14 cellular contexts compared by ENCODE assay signal in genomic region chr9:108093773-108094675, GRCh38.
DNase-seq lines count a peak whose midpoint lies in the region; FAIRE-seq and TF ChIP-seq lines count a peak whose summit lies in the region.
"Had no signal": no experiment of that assay in that cellular context is flagged by ENCODE, and none has a peak within 500 bp of the region (broad histone marks: within the 10 kb centered on the region; RNA-seq: fewer than 3 reads in every experiment).

No MANE protein-coding gene starts in this region.

- H3K4me1 Mint-ChIP-seq in activated CD4-positive, alpha-beta T cell treated with anti-CD3 and anti-CD28 coated beads, Interleukin-2, amount 10 ng/mL, durations not matched to agents 7 days and 5 days: no peaks in the 10 kb centered on the region
- H3K4me1 Mint-ChIP-seq: stimulated activated effector memory CD8-positive, alpha-beta T cell treated with anti-CD3 and anti-CD28 coated beads, Interleukin-12 subunit alpha, Interleukin-12 subunit beta, amount 100 ng/mL, for 72 hours had no signal

- POLR2A ChIA-PET in activated CD4-positive, alpha-beta T cell treated with anti-CD3 and anti-CD28 coated beads, Interleukin-2, amount 10 ng/mL, durations not matched to agents 7 days and 5 days (lab: Charles Lee): no interaction called here

- in situ Hi-C loops in astrocyte of the spinal cord (cut with HindIII; ENCODE audit: low sequenced_read_pairs): no loop called here

- H2AFZ ChIP-seq in Karpas-422 (ENCODE audit: low read length) (no peak overlapping the region), keratinocyte (ENCODE audit: control insufficient read depth, low read length) (no peak overlapping the region)

- dilution Hi-C loops in keratinocyte (cut with MboI; ENCODE audit: extremely low pct_ligation_motif_present, low sequenced_read_pairs): no loop called here

- no peaks in the 10 kb centered on the region for H3K27me3 Mint-ChIP-seq in activated CD4-positive, alpha-beta T cell treated with anti-CD3 and anti-CD28 coated beads, Interleukin-2, amount 10 ng/mL, durations not matched to agents 7 days and 5 days

- H3K4me3 ChIP-seq in Karpas-422 (ENCODE audit: low read length) (no peak overlapping the region), astrocyte of the spinal cord (ENCODE audit: low read depth, low read length) (no peak overlapping the region), keratinocyte (ENCODE audit: control insufficient read depth in 2 of 3, extremely low read depth in 1 of 3, insufficient read depth in 2 of 3, low read depth in 1 of 3, low read length in 3 of 3) (no peak overlapping the region), left ventricle myocardium inferior (no peak overlapping the region)

- H3K36me3 Mint-ChIP-seq in activated CD4-positive, alpha-beta T cell treated with anti-CD3 and anti-CD28 coated beads, Interleukin-2, amount 10 ng/mL, durations not matched to agents 7 days and 5 days (ENCODE audit: low read depth): no peaks in the 10 kb centered on the region
- H3K36me3 Mint-ChIP-seq: stimulated activated effector memory CD8-positive, alpha-beta T cell treated with anti-CD3 and anti-CD28 coated beads, Interleukin-12 subunit alpha, Interleukin-12 subunit beta, amount 100 ng/mL, for 72 hours had no signal

- H3K36me3 ChIP-seq in Karpas-422 (ENCODE audit: insufficient read depth, low read length) (no peaks in the 10 kb centered on the region), keratinocyte (ENCODE audit: control insufficient read depth in 2 of 2, extremely low read depth in 1 of 2, insufficient read depth in 2 of 2, low read length in 2 of 2) (no peaks in the 10 kb centered on the region), left ventricle myocardium inferior (no peaks in the 10 kb centered on the region)
- H3K36me3 ChIP-seq: neutrophil had no signal

- no peaks in the 10 kb centered on the region for H3K27me3 ChIP-seq in Karpas-422 (ENCODE audit: low read length)
- no peaks in the 10 kb centered on the region for H3K27me3 ChIP-seq in keratinocyte (ENCODE audit: control insufficient read depth, extremely low read depth, insufficient read depth, low read length)
- H3K27me3 ChIP-seq in left ventricle myocardium inferior (ENCODE audit: low read depth): no peaks in the 10 kb centered on the region
- H3K27me3 ChIP-seq: neutrophil had no signal

- H3K9me2 ChIP-seq in Karpas-422 (replicated peaks; ENCODE audit: insufficient read depth, low read length): no peaks in the 10 kb centered on the region

- no peak for TF ChIP-seq CTCF in astrocyte of the spinal cord (IDR thresholded peaks at IDR 0.05; ENCODE audit: low read depth, low read length)
- TF ChIP-seq CTCF in keratinocyte (optimal IDR thresholded peaks at IDR 0.05 in 1 of 3, IDR thresholded peaks at IDR 0.05 in 1 of 3, conservative IDR thresholded peaks at IDR 0.05 in 1 of 3; ENCODE audit: extremely low read depth in 1 of 3, insufficient read depth in 2 of 3, low read length in 3 of 3): no peak
- TF ChIP-seq CTCF in left ventricle myocardium inferior (IDR thresholded peaks at IDR 0.05; ENCODE audit: borderline replicate concordance): no peak

- H3K79me2 ChIP-seq in Karpas-422 (ENCODE audit: low read length) (no peaks in the 10 kb centered on the region), keratinocyte (ENCODE audit: control insufficient read depth, insufficient read depth, low read length) (no peaks in the 10 kb centered on the region)

- DNase-seq in AG20443 (ENCODE audit: low spot score) (peak; percentile 18), Karpas-422 (peak; percentile 17), astrocyte of the spinal cord (ENCODE audit: low read depth, low spot score) (peak; percentile 89), keratinocyte (ENCODE audit: low read depth, low spot score) (peak; percentile 66), left ventricle myocardium inferior (no peak), NCI-H510A treated with DMSO at 0.1 percent for 48 hours (lab: John Stamatoyannopoulos, UW) (no peak)
- DNase-seq in activated CD4-positive, alpha-beta T cell treated with anti-CD3 and anti-CD28 coated beads, Interleukin-2, amount 10 ng/mL, durations not matched to agents 7 days and 5 days: no peak
- no peak for DNase-seq in activated CD4-positive, alpha-beta T cell treated with anti-CD3 and anti-CD28 coated beads for 48 hours
- DNase-seq: H7, NCI-H1092, T-helper 2 cell had no signal

- H3K4me1 ChIP-seq in Karpas-422 (ENCODE audit: low read length): no peaks in the 10 kb centered on the region
- H3K4me1 ChIP-seq in keratinocyte (ENCODE audit: control insufficient read depth, extremely low read depth, insufficient read depth, low read length): peaks cover 18% of the 10 kb centered on the region
- no peaks in the 10 kb centered on the region for H3K4me1 ChIP-seq in left ventricle myocardium inferior

- H3K27ac Mint-ChIP-seq in activated CD4-positive, alpha-beta T cell treated with anti-CD3 and anti-CD28 coated beads, Interleukin-2, amount 10 ng/mL, durations not matched to agents 7 days and 5 days: no peak overlapping the region
- H3K27ac Mint-ChIP-seq: stimulated activated effector memory CD8-positive, alpha-beta T cell treated with anti-CD3 and anti-CD28 coated beads, Interleukin-12 subunit alpha, Interleukin-12 subunit beta, amount 100 ng/mL, for 72 hours had no signal

- H3K9me3 Mint-ChIP-seq in activated CD4-positive, alpha-beta T cell treated with anti-CD3 and anti-CD28 coated beads, Interleukin-2, amount 10 ng/mL, durations not matched to agents 7 days and 5 days: peaks cover 5% of the 10 kb centered on the region

- no peaks in the 10 kb centered on the region for H3K9me1 ChIP-seq in keratinocyte (ENCODE audit: control insufficient read depth, extremely low read depth, insufficient read depth, low read length)

- H3K9ac ChIP-seq in Karpas-422 (ENCODE audit: low read length) (no peak overlapping the region), keratinocyte (ENCODE audit: control insufficient read depth, extremely low read depth, insufficient read depth, low read length) (peak overlapping the region; percentile 4)

- no peak overlapping the region for H3K27ac ChIP-seq in Karpas-422 (ENCODE audit: low read length)
- H3K27ac ChIP-seq in keratinocyte (ENCODE audit: control insufficient read depth, insufficient read depth, low read length): peak overlapping the region; percentile 69
- H3K27ac ChIP-seq in left ventricle myocardium inferior (replicated peaks): no peak overlapping the region
- H3K27ac ChIP-seq: neutrophil had no signal

- peak; percentile 97 for FAIRE-seq in keratinocyte (lab: Jason Lieb, UNC)
- FAIRE-seq: G401.6 had no signal

- intact Hi-C loops in left ventricle myocardium inferior (cut with micrococcal nuclease): no loop called here

- H3K4me3 Mint-ChIP-seq in activated CD4-positive, alpha-beta T cell treated with anti-CD3 and anti-CD28 coated beads, Interleukin-2, amount 10 ng/mL, durations not matched to agents 7 days and 5 days: no peak overlapping the region
- H3K4me3 Mint-ChIP-seq: stimulated activated effector memory CD8-positive, alpha-beta T cell treated with anti-CD3 and anti-CD28 coated beads, Interleukin-12 subunit alpha, Interleukin-12 subunit beta, amount 100 ng/mL, for 72 hours had no signal

- H3K4me2 ChIP-seq in Karpas-422 (ENCODE audit: low read depth, low read length, poor library complexity, severe bottlenecking) (no peak overlapping the region), keratinocyte (ENCODE audit: control insufficient read depth, extremely low read depth, insufficient read depth, low read depth, low read length) (peak overlapping the region; percentile 23)

- H4K20me1 ChIP-seq in Karpas-422 (ENCODE audit: insufficient read depth, low read depth, low read length) (no peaks in the 10 kb centered on the region), keratinocyte (ENCODE audit: control insufficient read depth, extremely low read depth, insufficient read depth, low read length) (no peaks in the 10 kb centered on the region)

- H3K9me3 ChIP-seq in Karpas-422 (ENCODE audit: low read length) (no peaks in the 10 kb centered on the region), keratinocyte (ENCODE audit: control insufficient read depth, low read depth, low read length) (no peaks in the 10 kb centered on the region), left ventricle myocardium inferior (replicated peaks) (peaks cover 10% of the 10 kb centered on the region)
- H3K9me3 ChIP-seq: neutrophil had no signal

- CTCF ChIA-PET in activated CD4-positive, alpha-beta T cell treated with anti-CD3 and anti-CD28 coated beads, Interleukin-2, amount 10 ng/mL, durations not matched to agents 7 days and 5 days (lab: Charles Lee): no interaction called here

Comparison
In these comparisons a context has a peak if more than half of its experiments do, and no peak if none do; other contexts are left out.
1. DNase-seq: peak in AG20443 (single experiment), Karpas-422 (single experiment), astrocyte of the spinal cord (single experiment) and keratinocyte (single experiment); none in left ventricle myocardium inferior (single experiment), activated CD4-positive, alpha-beta T cell treated with anti-CD3 and anti-CD28 coated beads, Interleukin-2, amount 10 ng/mL, durations not matched to agents 7 days and 5 days (single experiment), NCI-H510A treated with DMSO at 0.1 percent for 48 hours (single experiment) and activated CD4-positive, alpha-beta T cell treated with anti-CD3 and anti-CD28 coated beads for 48 hours (single experiment).